Comparison of ENCODE assay signal across 1 cellular context in genomic region chr3:157172746-157173145, GRCh38.
TF ChIP-seq lines count a peak whose summit lies in the region.

No MANE protein-coding gene starts in this region.

TF ChIP-seq in HepG2, 621 proteins besides CTCF, POLR2A, EP300 and RAD21:
- no peak for TF ChIP-seq STAT6 (CRISPR knock-in tag; IDR thresholded peaks at IDR 0.05; ENCODE audit: borderline replicate concordance)
- TF ChIP-seq ZNF607 (CRISPR knock-in tag; IDR thresholded peaks at IDR 0.05; ENCODE audit: borderline replicate concordance) = no peak
- no peak for TF ChIP-seq ADNP (CRISPR knock-in tag; IDR thresholded peaks at IDR 0.05)
- no peak for TF ChIP-seq ZNF33B (CRISPR knock-in tag; IDR thresholded peaks at IDR 0.05)
- TF ChIP-seq ZKSCAN1 (IDR thresholded peaks at IDR 0.05; ENCODE audit: low read length) = no peak
- TF ChIP-seq BCL3 (CRISPR knock-in tag; IDR thresholded peaks at IDR 0.05) = no peak
- TF ChIP-seq THAP11 (CRISPR knock-in tag; IDR thresholded peaks at IDR 0.05) = no peak
- TF ChIP-seq RFXAP (CRISPR knock-in tag; IDR thresholded peaks at IDR 0.05; ENCODE audit: borderline replicate concordance) = no peak
- no peak for TF ChIP-seq ZNF720 (CRISPR knock-in tag; IDR thresholded peaks at IDR 0.05)
- no peak for TF ChIP-seq RBM22 (optimal IDR thresholded peaks at IDR 0.05; ENCODE audit: low read length)
- TF ChIP-seq SSRP1 (CRISPR knock-in tag; IDR thresholded peaks at IDR 0.05) = no peak
- TF ChIP-seq ZNF512 (CRISPR knock-in tag; IDR thresholded peaks at IDR 0.05) = no peak
- no peak for TF ChIP-seq MBNL3 (CRISPR knock-in tag; conservative IDR thresholded peaks at IDR 0.05)
- TF ChIP-seq ELF1 (CRISPR knock-in tag; IDR thresholded peaks at IDR 0.05) = no peak
- TF ChIP-seq PLSCR1 (CRISPR knock-in tag; IDR thresholded peaks at IDR 0.05; ENCODE audit: borderline replicate concordance) = no peak
- no peak for TF ChIP-seq SP5 (CRISPR knock-in tag; IDR thresholded peaks at IDR 0.05; ENCODE audit: borderline replicate concordance, low read depth)
- no peak for TF ChIP-seq GATAD2A (CRISPR knock-in tag; IDR thresholded peaks at IDR 0.05)
- no peak for TF ChIP-seq JUNB (CRISPR knock-in tag; IDR thresholded peaks at IDR 0.05; ENCODE audit: borderline replicate concordance)
- TF ChIP-seq IRX3 (CRISPR knock-in tag; IDR thresholded peaks at IDR 0.05; ENCODE audit: borderline replicate concordance, low read depth) = no peak
- no peak for TF ChIP-seq GABPA (IDR thresholded peaks at IDR 0.05; ENCODE audit: low read depth, low read length)
- no peak for TF ChIP-seq GABPA (CRISPR knock-in tag; IDR thresholded peaks at IDR 0.05; ENCODE audit: low read depth)
